9 cellular contexts compared by ENCODE assay signal in the genomic region with DNA sequence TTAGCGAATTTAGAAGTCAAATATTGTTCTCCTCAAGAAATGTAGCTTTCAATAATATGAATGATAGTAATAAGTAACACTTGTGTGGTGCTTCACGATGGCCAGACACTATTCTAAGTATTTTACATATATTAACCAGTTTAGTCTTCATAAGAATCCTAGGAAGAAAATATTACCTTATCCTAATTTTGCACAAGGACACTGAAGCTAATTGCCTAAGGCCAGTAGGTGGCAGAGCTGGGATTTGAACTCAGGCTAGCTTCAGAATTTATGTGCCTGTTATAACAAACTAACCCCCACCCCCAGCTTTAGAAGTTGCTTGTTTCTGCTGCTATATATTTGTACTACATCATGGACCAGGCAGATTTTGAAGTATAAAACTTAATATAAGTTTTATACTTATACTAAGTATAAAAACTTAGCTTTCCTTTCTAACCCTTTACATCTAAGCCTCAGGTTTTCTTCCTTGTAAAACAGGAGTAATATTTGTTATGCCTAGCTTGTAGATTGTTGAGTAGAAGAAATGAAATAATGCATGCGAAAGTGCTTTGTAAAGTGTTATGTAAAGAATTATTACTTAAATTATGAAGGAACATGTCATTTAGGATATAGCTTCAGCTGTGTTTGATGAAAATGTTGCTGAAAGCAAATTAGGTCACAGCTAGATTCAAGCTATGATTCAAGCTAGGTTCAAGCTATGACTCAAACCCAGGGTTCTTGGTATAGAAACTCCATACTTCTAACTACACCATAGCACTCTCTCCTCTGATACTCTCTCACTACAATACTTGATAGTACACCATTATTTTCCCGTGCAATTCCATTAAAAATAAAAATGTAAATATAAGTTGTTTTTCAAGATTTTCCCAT. TPM values are rescaled to one million over a fixed set of nuclear protein-coding genes. Genes with fewer than 3 reads are reported as not detected.
A peak's percentile ranks its signal among the peaks of the same experiment; 100 is the strongest.
DNase-seq lines count a peak whose midpoint lies in the region; TF ChIP-seq lines count a peak whose summit lies in the region.
"Had no signal": no experiment of that assay in that cellular context is flagged by ENCODE, and none has a peak within 500 bp of the region (broad histone marks: within the 10 kb centered on the region; RNA-seq: fewer than 3 reads in every experiment).

No MANE protein-coding gene starts in this region.

- no peak for TF ChIP-seq CTCF in mesothelial cell of epicardium (IDR thresholded peaks at IDR 0.05; ENCODE audit: unreplicated experiment)

- DNase-seq in activated naive CD4-positive, alpha-beta T cell treated with anti-CD3 and anti-CD28 coated beads, Interleukin-2, amount 10 ng/mL, durations not matched to agents 7 days and 5 days, result peak; percentile 33
- no peak for DNase-seq in activated naive CD4-positive, alpha-beta T cell treated with anti-CD3 and anti-CD28 coated beads, Interleukin-2, amount 50 U/mL, for 16 hours
- DNase-seq in NCI-H345 (lab: John Stamatoyannopoulos, UW) (peak; percentile 15), caudate nucleus (lab: John Stamatoyannopoulos, UW) (peak in 8 of 61 donors; percentile 1 to 48 (median 12)), mesothelial cell of epicardium (ENCODE audit: low spot score in 2 of 2, unreplicated experiment in 2 of 2) (no peak), NCI-H146 treated with DMSO at 0.1 percent for 48 hours (lab: John Stamatoyannopoulos, UW; ENCODE audit: unreplicated experiment) (no peak), T-helper 2 cell (no peak), T1000 (lab: John Stamatoyannopoulos, UW) (no peak)

- no peaks in the 10 kb centered on the region for H3K9me3 Mint-ChIP-seq in activated naive CD4-positive, alpha-beta T cell treated with anti-CD3 and anti-CD28 coated beads, Interleukin-2, amount 10 ng/mL, durations not matched to agents 7 days and 5 days
- H3K9me3 Mint-ChIP-seq in mesothelial cell of epicardium, result no peaks in the 10 kb centered on the region
- H3K9me3 Mint-ChIP-seq: dendritic cell treated with granulocyte-macrophage colony-stimulating factor and Interleukin-4, amounts not matched to agents 40 ng/mL and 50 ng/mL, for 4 days had no signal

- H3K4me1 Mint-ChIP-seq in activated naive CD4-positive, alpha-beta T cell treated with anti-CD3 and anti-CD28 coated beads, Interleukin-2, amount 10 ng/mL, durations not matched to agents 7 days and 5 days, result peaks cover 18% of the 10 kb centered on the region
- H3K4me1 Mint-ChIP-seq in mesothelial cell of epicardium, result peaks cover 21% of the 10 kb centered on the region

- no peak overlapping the region for H3K4me3 Mint-ChIP-seq in activated naive CD4-positive, alpha-beta T cell treated with anti-CD3 and anti-CD28 coated beads, Interleukin-2, amount 10 ng/mL, durations not matched to agents 7 days and 5 days
- no peak overlapping the region for H3K4me3 Mint-ChIP-seq in mesothelial cell of epicardium
- H3K4me3 Mint-ChIP-seq: dendritic cell treated with granulocyte-macrophage colony-stimulating factor and Interleukin-4, amounts not matched to agents 40 ng/mL and 50 ng/mL, for 4 days had no signal

- CTCF ChIA-PET in activated naive CD4-positive, alpha-beta T cell treated with anti-CD3 and anti-CD28 coated beads, Interleukin-2, amount 10 ng/mL, durations not matched to agents 7 days and 5 days (lab: Charles Lee), result interaction anchor here (0.6 to 1.9 kb wide), 11 partner anchors 9 to 394 kb away, joined by 3 to 23 read pairs (median 4); a partner anchor contains a TSS

- no peaks in the 10 kb centered on the region for H3K36me3 Mint-ChIP-seq in activated naive CD4-positive, alpha-beta T cell treated with anti-CD3 and anti-CD28 coated beads, Interleukin-2, amount 10 ng/mL, durations not matched to agents 7 days and 5 days
- H3K36me3 Mint-ChIP-seq in mesothelial cell of epicardium, result no peaks in the 10 kb centered on the region

- no peak overlapping the region for H3K27ac Mint-ChIP-seq in activated naive CD4-positive, alpha-beta T cell treated with anti-CD3 and anti-CD28 coated beads, Interleukin-2, amount 10 ng/mL, durations not matched to agents 7 days and 5 days
- H3K27ac Mint-ChIP-seq in mesothelial cell of epicardium, result peak overlapping the region; percentile 86
- H3K27ac Mint-ChIP-seq: dendritic cell treated with granulocyte-macrophage colony-stimulating factor and Interleukin-4, amounts not matched to agents 40 ng/mL and 50 ng/mL, for 4 days had no signal

- peaks cover 29% of the 10 kb centered on the region for H3K27me3 Mint-ChIP-seq in activated naive CD4-positive, alpha-beta T cell treated with anti-CD3 and anti-CD28 coated beads, Interleukin-2, amount 10 ng/mL, durations not matched to agents 7 days and 5 days
- peaks cover 9% of the 10 kb centered on the region for H3K27me3 Mint-ChIP-seq in mesothelial cell of epicardium (ENCODE audit: low read depth)

- peak overlapping the region; percentile 24 for H3K27ac ChIP-seq in caudate nucleus (ENCODE audit: low read depth, low read length)

RNA-seq across cellular contexts. Expression of a gene that starts 4.2 kb away (rescaled TPM):
- 18.7 to 20.2 TPM (median 18.7 TPM) in 3 replicates for total RNA-seq in mesothelial cell of epicardium

Comparison
In these comparisons a context has a peak if more than half of its experiments do, and no peak if none do; other contexts are left out.
1. DNase-seq: peak in activated naive CD4-positive, alpha-beta T cell treated with anti-CD3 and anti-CD28 coated beads, Interleukin-2, amount 10 ng/mL, durations not matched to agents 7 days and 5 days (single experiment) and NCI-H345 (single experiment); none in activated naive CD4-positive, alpha-beta T cell treated with anti-CD3 and anti-CD28 coated beads, Interleukin-2, amount 50 U/mL, for 16 hours (single experiment), mesothelial cell of epicardium (0 of 2), NCI-H146 treated with DMSO at 0.1 percent for 48 hours (single experiment), T-helper 2 cell (0 of 5) and T1000 (single experiment).